1 cellular context compared by ENCODE assay signal in the genomic region with DNA sequence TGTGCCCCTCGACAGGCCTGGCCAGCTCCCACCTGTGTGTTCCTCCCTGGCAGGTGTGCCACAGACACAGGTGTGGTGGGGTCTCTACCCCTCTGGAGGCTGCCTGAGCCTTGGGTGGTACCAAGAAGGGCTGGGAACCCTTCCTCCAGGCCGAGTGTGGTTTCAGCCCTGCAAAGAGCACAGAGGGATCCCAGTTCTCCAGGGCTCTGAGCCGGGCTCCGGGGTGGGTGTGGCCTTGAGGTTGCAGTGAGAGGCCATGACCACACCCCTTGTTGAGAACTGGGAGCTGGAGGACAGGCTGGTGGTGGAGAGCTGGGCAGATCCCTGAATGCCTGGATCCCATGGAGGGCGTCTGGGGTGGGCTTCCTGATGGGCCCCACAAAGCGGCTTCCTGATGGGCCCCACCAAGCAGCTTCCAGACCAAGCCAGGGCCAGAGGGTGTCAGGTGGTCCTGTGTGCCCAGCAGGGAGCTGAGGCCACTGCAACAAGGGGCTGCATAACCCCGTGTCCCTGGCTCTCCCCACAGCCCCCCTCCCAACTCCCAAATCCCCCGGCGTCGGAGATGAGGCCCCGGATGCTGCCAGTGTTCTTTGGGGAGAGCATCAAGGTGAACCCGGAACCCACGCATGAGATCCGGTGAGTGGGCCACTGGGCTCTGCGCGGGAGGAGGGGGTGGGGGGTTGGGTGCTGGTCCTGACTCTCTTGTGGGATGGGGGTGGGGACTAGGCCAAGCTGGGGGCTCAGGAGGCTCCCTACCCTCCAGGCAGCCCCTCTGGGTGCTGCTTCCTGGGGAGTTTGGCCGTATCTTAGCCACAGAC.
TF ChIP-seq lines count a peak whose summit lies in the region.

No MANE protein-coding gene starts in this region.

TF ChIP-seq in IMR-90, 13 proteins besides CTCF, POLR2A, EP300 and RAD21:
- TF ChIP-seq CEBPB (IDR thresholded peaks at IDR 0.05; ENCODE audit: low read depth, low read length) (no peak), MAZ (IDR thresholded peaks at IDR 0.05; ENCODE audit: borderline replicate concordance, low read depth, low read length) (no peak), RCOR1 (IDR thresholded peaks at IDR 0.05; ENCODE audit: insufficient replicate concordance, low read length) (no peak), NFE2L2 (IDR thresholded peaks at IDR 0.05; ENCODE audit: low read depth, low read length) (no peak), SMC3 (IDR thresholded peaks at IDR 0.05; ENCODE audit: low read depth, low read length) (no peak), RFX5 (IDR thresholded peaks at IDR 0.05; ENCODE audit: low read depth, low read length) (no peak), ELK1 (IDR thresholded peaks at IDR 0.05; ENCODE audit: borderline replicate concordance, low read depth, low read length) (no peak), BHLHE40 (IDR thresholded peaks at IDR 0.05; ENCODE audit: low read depth, low read length) (no peak), CHD1 (IDR thresholded peaks at IDR 0.05; ENCODE audit: low read depth, low read length) (no peak), MAFK (IDR thresholded peaks at IDR 0.05; ENCODE audit: low read depth, low read length) (no peak), MXI1 (IDR thresholded peaks at IDR 0.05; ENCODE audit: borderline replicate concordance, low read depth, low read length) (no peak), FOS (IDR thresholded peaks at IDR 0.05; ENCODE audit: low read depth, low read length) (no peak)
- TF ChIP-seq, protein P1, sequence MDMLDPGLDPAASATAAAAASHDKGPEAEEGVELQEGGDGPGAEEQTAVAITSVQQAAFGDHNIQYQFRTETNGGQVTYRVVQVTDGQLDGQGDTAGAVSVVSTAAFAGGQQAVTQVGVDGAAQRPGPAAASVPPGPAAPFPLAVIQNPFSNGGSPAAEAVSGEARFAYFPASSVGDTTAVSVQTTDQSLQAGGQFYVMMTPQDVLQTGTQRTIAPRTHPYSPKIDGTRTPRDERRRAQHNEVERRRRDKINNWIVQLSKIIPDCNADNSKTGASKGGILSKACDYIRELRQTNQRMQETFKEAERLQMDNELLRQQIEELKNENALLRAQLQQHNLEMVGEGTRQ (IDR thresholded peaks at IDR 0.05; ENCODE audit: low read depth, low read length): no peak
